7 cellular contexts compared by ENCODE assay signal in genomic region chr4:165229490-165230200, GRCh38. TPM values are rescaled to one million over a fixed set of nuclear protein-coding genes. Genes with fewer than 3 reads are reported as not detected.
DNase-seq lines count a peak whose midpoint lies in the region; ATAC-seq, FAIRE-seq and TF ChIP-seq lines count a peak whose summit lies in the region.
"Not testable (repeated sequence)": the region's sequence is repeated elsewhere in the genome, so short reads cannot be mapped to it uniquely, and the experiment has no call there.

No MANE protein-coding gene starts in this region.

- in situ Hi-C loops in Panc1 (cut with HindIII; ENCODE audit: low pct_unique_long_range_greater_than_20kb, low sequenced_read_pairs); HepG2 (cut with HindIII; ENCODE audit: extremely low pct_ligation_motif_present, low pct_unique_long_range_greater_than_20kb): not testable (repeated sequence)

- not testable (repeated sequence) for TF ChIP-seq POLR2A in GM12891 (IDR thresholded peaks at IDR 0.05; ENCODE audit: low read depth, low read length); HepG2 (IDR thresholded peaks at IDR 0.05; ENCODE audit: insufficient read depth in 1 of 2, low read depth in 2 of 2, low read length in 2 of 2)

- not testable (repeated sequence) for H3K4me2 ChIP-seq in HepG2 (ENCODE audit: low read depth, low read length)

- H3K9me3 Mint-ChIP-seq in activated CD8-positive, alpha-beta T cell treated with anti-CD3 and anti-CD28 coated beads, Interleukin-2, amount 10 ng/mL, durations not matched to agents 7 days and 5 days (ENCODE audit: insufficient read depth); stimulated activated effector memory CD8-positive, alpha-beta T cell treated with anti-CD3 and anti-CD28 coated beads, Interleukin-12 subunit alpha, Interleukin-12 subunit beta, amount 100 ng/mL, for 72 hours: not testable (repeated sequence)

- H3K4me3 ChIP-seq in Panc1 (ENCODE audit: low read depth in 2 of 2, low read length in 2 of 2); HepG2 (replicated peaks in 1 of 3; ENCODE audit: insufficient read depth in 1 of 3, low read depth in 2 of 3, low read length in 3 of 3): not testable (repeated sequence)

- BruUV-seq in Panc1 (replicated peaks; lab: Mats Ljungman, UMichigan) = TSS peak; percentile 40
- not testable (repeated sequence) for BruUV-seq in HepG2 (replicated peaks; lab: Mats Ljungman, UMichigan)

- not testable (repeated sequence) for H3K27ac ChIP-seq in Panc1 (ENCODE audit: low read length); HepG2 (ENCODE audit: extremely low read length, insufficient read depth, low read length)

- not testable (repeated sequence) for TF ChIP-seq EP300 in HepG2 (IDR thresholded peaks at IDR 0.05; ENCODE audit: low read depth in 2 of 2, low read length in 2 of 2); HepG2 (CRISPR knock-in tag; IDR thresholded peaks at IDR 0.05; ENCODE audit: borderline replicate concordance)

- H3K27ac Mint-ChIP-seq in activated CD8-positive, alpha-beta T cell treated with anti-CD3 and anti-CD28 coated beads, Interleukin-2, amount 10 ng/mL, durations not matched to agents 7 days and 5 days = peak overlapping the region; percentile 79
- peak overlapping the region; percentile 35 for H3K27ac Mint-ChIP-seq in stimulated activated effector memory CD8-positive, alpha-beta T cell treated with anti-CD3 and anti-CD28 coated beads, Interleukin-12 subunit alpha, Interleukin-12 subunit beta, amount 100 ng/mL, for 72 hours

- WGBS in HepG2 (ENCODE audit: low lambda C conversion rate) = 94% methylated on average over 4 of the region's 4 CpGs

- H2AFZ ChIP-seq in HepG2 (ENCODE audit: low read length) = not testable (repeated sequence)

- peaks cover 52% of the 10 kb centered on the region for H3K4me1 Mint-ChIP-seq in activated CD8-positive, alpha-beta T cell treated with anti-CD3 and anti-CD28 coated beads, Interleukin-2, amount 10 ng/mL, durations not matched to agents 7 days and 5 days (ENCODE audit: low read depth)
- peaks cover 18% of the 10 kb centered on the region for H3K4me1 Mint-ChIP-seq in stimulated activated effector memory CD8-positive, alpha-beta T cell treated with anti-CD3 and anti-CD28 coated beads, Interleukin-12 subunit alpha, Interleukin-12 subunit beta, amount 100 ng/mL, for 72 hours

- TF ChIP-seq RAD21 in HepG2 (CRISPR knock-in tag; IDR thresholded peaks at IDR 0.05) = not testable (repeated sequence)

- not testable (repeated sequence) for ATAC-seq in Panc1; HepG2; stimulated activated effector memory CD8-positive, alpha-beta T cell treated with anti-CD3 and anti-CD28 coated beads, Interleukin-12 subunit alpha, Interleukin-12 subunit beta, amount 100 ng/mL, for 72 hours
- peak; percentile 45 for ATAC-seq in activated CD8-positive, alpha-beta T cell treated with anti-CD3 and anti-CD28 coated beads, Interleukin-2, amount 10 ng/mL, durations not matched to agents 7 days and 5 days

- intact Hi-C loops in Panc1 (cut with micrococcal nuclease; ENCODE audit: unreplicated experiment); HepG2 (cut with micrococcal nuclease; ENCODE audit: unreplicated experiment): not testable (repeated sequence)

- not testable (repeated sequence) for H3K36me3 ChIP-seq in Panc1 (ENCODE audit: control insufficient read depth, insufficient read depth, low read length); HepG2 (replicated peaks in 1 of 2; ENCODE audit: control insufficient read depth in 1 of 2, insufficient read depth in 2 of 2, low read length in 2 of 2)

- POLR2A ChIA-PET in Panc1 (lab: Charles Lee); activated CD8-positive, alpha-beta T cell treated with anti-CD3 and anti-CD28 coated beads, Interleukin-2, amount 10 ng/mL, durations not matched to agents 7 days and 5 days (lab: Charles Lee); HepG2 (lab: Yijun Ruan, JAX): not testable (repeated sequence)

- not testable (repeated sequence) for H3K27me3 Mint-ChIP-seq in activated CD8-positive, alpha-beta T cell treated with anti-CD3 and anti-CD28 coated beads, Interleukin-2, amount 10 ng/mL, durations not matched to agents 7 days and 5 days (ENCODE audit: low read depth)

- H3K27me3 ChIP-seq in Panc1 (ENCODE audit: control insufficient read depth, insufficient read depth, low read length); HepG2 (ENCODE audit: control insufficient read depth in 1 of 2, insufficient read depth in 2 of 2, low read length in 2 of 2): not testable (repeated sequence)

- H3K79me2 ChIP-seq in HepG2 (ENCODE audit: insufficient read depth, low read length) = not testable (repeated sequence)

- H3K9me3 ChIP-seq in Panc1 (ENCODE audit: control insufficient read depth, insufficient read depth, low read depth, low read length); HepG2 (ENCODE audit: low read length): not testable (repeated sequence)

- not testable (repeated sequence) for H3K4me1 ChIP-seq in Panc1 (ENCODE audit: control insufficient read depth, insufficient read depth, low read length); HepG2 (ENCODE audit: insufficient read depth, low read length)

- H4K20me1 ChIP-seq in HepG2 (ENCODE audit: insufficient read depth, low read length) = not testable (repeated sequence)

- peak; percentile 85 for FAIRE-seq in GM12891 (lab: Jason Lieb, UNC)
- peak; percentile 53 for FAIRE-seq in HepG2 (lab: Jason Lieb, UNC)

- not testable (repeated sequence) for H3K9ac ChIP-seq in HepG2 (ENCODE audit: insufficient read depth, low read depth, low read length)

- CTCF ChIA-PET in Panc1 (lab: Charles Lee); activated CD8-positive, alpha-beta T cell treated with anti-CD3 and anti-CD28 coated beads, Interleukin-2, amount 10 ng/mL, durations not matched to agents 7 days and 5 days (lab: Charles Lee); HepG2 (lab: Yijun Ruan, JAX; ENCODE audit: low intra/inter-chr PET ratio, low total read pairs): not testable (repeated sequence)

- peaks cover 69% of the 10 kb centered on the region for H3K36me3 Mint-ChIP-seq in activated CD8-positive, alpha-beta T cell treated with anti-CD3 and anti-CD28 coated beads, Interleukin-2, amount 10 ng/mL, durations not matched to agents 7 days and 5 days (ENCODE audit: low read depth)
- peaks cover 48% of the 10 kb centered on the region for H3K36me3 Mint-ChIP-seq in stimulated activated effector memory CD8-positive, alpha-beta T cell treated with anti-CD3 and anti-CD28 coated beads, Interleukin-12 subunit alpha, Interleukin-12 subunit beta, amount 100 ng/mL, for 72 hours

- DNase-seq in GM12891 (ENCODE audit: insufficient read length, low spot score); Panc1 (ENCODE audit: low read depth, low spot score); activated CD8-positive, alpha-beta T cell treated with anti-CD3 and anti-CD28 coated beads, Interleukin-2, amount 10 ng/mL, durations not matched to agents 7 days and 5 days; HepG2 (ENCODE audit: low spot score); stimulated activated effector memory CD8-positive, alpha-beta T cell treated with anti-CD3 and anti-CD28 coated beads, Interleukin-12 subunit alpha, Interleukin-12 subunit beta, amount 100 ng/mL, for 72 hours (ENCODE audit: low spot score in 2 of 2): not testable (repeated sequence)
- DNase-seq in NCI-H1105 treated with DMSO at 0.1 percent for 48 hours (lab: John Stamatoyannopoulos, UW) (peak; percentile 18), astrocyte of the hippocampus (ENCODE audit: low read depth, low spot score) (peak; percentile 15)

- H3K4me3 Mint-ChIP-seq in activated CD8-positive, alpha-beta T cell treated with anti-CD3 and anti-CD28 coated beads, Interleukin-2, amount 10 ng/mL, durations not matched to agents 7 days and 5 days = peak overlapping the region; percentile 13
- not testable (repeated sequence) for H3K4me3 Mint-ChIP-seq in stimulated activated effector memory CD8-positive, alpha-beta T cell treated with anti-CD3 and anti-CD28 coated beads, Interleukin-12 subunit alpha, Interleukin-12 subunit beta, amount 100 ng/mL, for 72 hours

- not testable (repeated sequence) for TF ChIP-seq CTCF in Panc1 (IDR thresholded peaks at IDR 0.05); HepG2 (CRISPR knock-in tag; IDR thresholded peaks at IDR 0.05)

RNA-seq across cellular contexts. Expression of gene KLHL2, which starts 22.3 kb away (rescaled TPM):
- 8.5 TPM for polyA plus RNA-seq in GM12891 (2012; ENCODE audit: low read depth, missing spikeins)
- total RNA-seq in Panc1 (2021; ENCODE audit: unreplicated experiment) = 17.4 TPM
- 14.4 TPM for polyA plus RNA-seq in Panc1 (2012; ENCODE audit: insufficient read length)
- 10 to 100 TPM; 32.9 to 36.4 TPM for total RNA-seq in activated CD8-positive, alpha-beta T cell treated with anti-CD3 and anti-CD28 coated beads, Interleukin-2, amount 10 ng/mL, durations not matched to agents 7 days and 5 days
- total RNA-seq in HepG2 (2016; rRNA removed; fragmentation: Illumina TruSeq; extraction: Trizol) = 14.4 and 17.6 TPM in 2 replicates
- 52.4 and 52.6 TPM in 2 replicates for total RNA-seq in HepG2 (2016; cell fraction: cytosol; rRNA removed; fragmentation: Illumina TruSeq; extraction: Trizol; ENCODE audit: low read depth)
- total RNA-seq in HepG2 (2016; cell fraction: insoluble cytoplasmic fraction; rRNA removed; fragmentation: Illumina TruSeq; extraction: Trizol) = 14.9 and 17.3 TPM in 2 replicates
- total RNA-seq in HepG2 (2016; cell fraction: membrane; rRNA removed; fragmentation: Illumina TruSeq; extraction: Trizol) = 23.8 and 25.0 TPM in 2 replicates
- total RNA-seq in HepG2 (2016; cell fraction: nucleus; rRNA removed; fragmentation: Illumina TruSeq; extraction: Trizol) = 11.9 and 12.8 TPM in 2 replicates
- 7.3 and 9.2 TPM in 2 replicates for polyA plus RNA-seq in HepG2 (2011; rRNA removed)
- polyA plus RNA-seq in HepG2 (2011; cell fraction: cytosol; rRNA removed) = 4.0 and 6.6 TPM in 2 replicates
- 4.0 and 5.2 TPM in 2 replicates for polyA plus RNA-seq in HepG2 (2011; cell fraction: nucleus; rRNA removed)
- 9.3 and 10.4 TPM in 2 replicates for polyA plus RNA-seq in HepG2 (2012)
- polyA plus RNA-seq in HepG2 (2016; cell fraction: cytosol; fragmentation: Illumina TruSeq; extraction: Trizol; ENCODE audit: low read depth) = 5.6 and 5.7 TPM in 2 replicates
- 13.3 and 13.7 TPM in 2 replicates for polyA plus RNA-seq in HepG2 (2016; cell fraction: insoluble cytoplasmic fraction; fragmentation: Illumina TruSeq; extraction: Trizol; ENCODE audit: low read depth)
- polyA plus RNA-seq in HepG2 (2016; cell fraction: membrane; fragmentation: Illumina TruSeq; extraction: Trizol; ENCODE audit: low read depth) = 10.8 and 11.4 TPM in 2 replicates
- 12.2 and 13.7 TPM in 2 replicates for polyA plus RNA-seq in HepG2 (2016; cell fraction: nucleus; fragmentation: Illumina TruSeq; extraction: Trizol; ENCODE audit: insufficient read depth, low read depth)
- polyA minus RNA-seq in HepG2 (2011; rRNA and poly(A)+ RNA removed; ENCODE audit: low replicate concordance) = 3.6 and 4.7 TPM in 2 replicates
- 4.5 and 5.6 TPM in 2 replicates for polyA minus RNA-seq in HepG2 (2011; cell fraction: cytosol; rRNA and poly(A)+ RNA removed)
- 12.9 and 14.2 TPM in 2 replicates for polyA minus RNA-seq in HepG2 (2011; cell fraction: nucleus; rRNA and poly(A)+ RNA removed)
